Comparison of ENCODE assay signal across 2 cellular contexts in the genomic region with DNA sequence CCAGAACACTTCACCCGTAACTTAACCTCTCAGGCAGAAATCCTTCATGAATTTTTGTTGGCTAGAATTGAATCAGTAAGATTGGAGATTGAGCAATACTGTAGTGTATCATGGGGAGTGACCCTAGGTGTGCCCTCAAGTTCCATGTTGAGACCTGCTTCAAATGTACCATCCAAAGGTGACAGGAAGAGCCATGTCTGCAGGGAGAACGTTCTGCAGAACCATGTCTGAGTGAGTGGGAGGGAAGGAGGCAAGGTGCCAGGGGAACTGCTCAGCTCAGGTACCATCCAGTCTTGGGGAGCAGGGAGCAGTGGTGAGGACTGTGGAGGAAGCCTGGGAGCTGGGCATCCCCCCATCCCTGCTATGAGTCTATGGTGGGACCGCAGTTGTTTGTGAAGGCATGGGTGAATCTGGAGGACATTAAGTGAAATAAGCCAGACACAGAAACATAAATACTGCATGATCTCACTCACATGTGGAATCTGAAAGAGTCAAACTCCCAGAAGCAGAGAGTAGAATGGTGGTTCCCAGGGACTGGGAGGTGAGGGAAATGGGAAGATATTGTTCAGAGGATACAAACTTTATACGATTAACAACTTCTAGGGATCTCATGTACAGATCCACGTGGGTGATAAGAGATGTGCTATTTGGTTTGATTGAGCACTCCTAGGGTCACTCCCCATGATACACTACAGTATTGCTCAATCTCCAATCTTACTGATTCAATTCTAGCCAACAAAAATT.
TF ChIP-seq lines count a peak whose summit lies in the region.

No MANE protein-coding gene starts in this region.

TF ChIP-seq in SK-N-SH treated with all-trans-retinoic acid at 6 μM for 48 hours, 23 proteins besides CTCF, POLR2A, EP300 and RAD21 (continued from another document):
- TF ChIP-seq BACH2 (CRISPR knock-in tag; IDR thresholded peaks at IDR 0.05; ENCODE audit: borderline replicate concordance): no peak
- peak; percentile 57; the same call in 1 of the 2 replicates for TF ChIP-seq CREB5 (CRISPR knock-in tag; IDR thresholded peaks at IDR 0.05; ENCODE audit: low read depth)
- TF ChIP-seq ZNF8 (CRISPR knock-in tag; IDR thresholded peaks at IDR 0.05): no peak
- TF ChIP-seq, protein P1, sequence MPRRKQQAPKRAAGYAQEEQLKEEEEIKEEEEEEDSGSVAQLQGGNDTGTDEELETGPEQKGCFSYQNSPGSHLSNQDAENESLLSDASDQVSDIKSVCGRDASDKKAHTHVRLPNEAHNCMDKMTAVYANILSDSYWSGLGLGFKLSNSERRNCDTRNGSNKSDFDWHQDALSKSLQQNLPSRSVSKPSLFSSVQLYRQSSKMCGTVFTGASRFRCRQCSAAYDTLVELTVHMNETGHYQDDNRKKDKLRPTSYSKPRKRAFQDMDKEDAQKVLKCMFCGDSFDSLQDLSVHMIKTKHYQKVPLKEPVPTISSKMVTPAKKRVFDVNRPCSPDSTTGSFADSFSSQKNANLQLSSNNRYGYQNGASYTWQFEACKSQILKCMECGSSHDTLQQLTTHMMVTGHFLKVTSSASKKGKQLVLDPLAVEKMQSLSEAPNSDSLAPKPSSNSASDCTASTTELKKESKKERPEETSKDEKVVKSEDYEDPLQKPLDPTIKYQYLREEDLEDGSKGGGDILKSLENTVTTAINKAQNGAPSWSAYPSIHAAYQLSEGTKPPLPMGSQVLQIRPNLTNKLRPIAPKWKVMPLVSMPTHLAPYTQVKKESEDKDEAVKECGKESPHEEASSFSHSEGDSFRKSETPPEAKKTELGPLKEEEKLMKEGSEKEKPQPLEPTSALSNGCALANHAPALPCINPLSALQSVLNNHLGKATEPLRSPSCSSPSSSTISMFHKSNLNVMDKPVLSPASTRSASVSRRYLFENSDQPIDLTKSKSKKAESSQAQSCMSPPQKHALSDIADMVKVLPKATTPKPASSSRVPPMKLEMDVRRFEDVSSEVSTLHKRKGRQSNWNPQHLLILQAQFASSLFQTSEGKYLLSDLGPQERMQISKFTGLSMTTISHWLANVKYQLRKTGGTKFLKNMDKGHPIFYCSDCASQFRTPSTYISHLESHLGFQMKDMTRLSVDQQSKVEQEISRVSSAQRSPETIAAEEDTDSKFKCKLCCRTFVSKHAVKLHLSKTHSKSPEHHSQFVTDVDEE (CRISPR knock-in tag; IDR thresholded peaks at IDR 0.05): no peak

TF ChIP-seq in SK-N-SH, 30 proteins besides CTCF, POLR2A, EP300 and RAD21 (continued from another document):
- TF ChIP-seq USF1 (IDR thresholded peaks at IDR 0.05; ENCODE audit: borderline replicate concordance, low read depth): no peak
- TF ChIP-seq RXRA (IDR thresholded peaks at IDR 0.05; ENCODE audit: borderline replicate concordance, low read depth): no peak
- no peak for TF ChIP-seq NFIC (IDR thresholded peaks at IDR 0.05; ENCODE audit: borderline replicate concordance)
- TF ChIP-seq MEF2A (IDR thresholded peaks at IDR 0.05; ENCODE audit: borderline replicate concordance, low read depth): no peak
